ENCODE assay signal across 8 cellular contexts in the genomic region with DNA sequence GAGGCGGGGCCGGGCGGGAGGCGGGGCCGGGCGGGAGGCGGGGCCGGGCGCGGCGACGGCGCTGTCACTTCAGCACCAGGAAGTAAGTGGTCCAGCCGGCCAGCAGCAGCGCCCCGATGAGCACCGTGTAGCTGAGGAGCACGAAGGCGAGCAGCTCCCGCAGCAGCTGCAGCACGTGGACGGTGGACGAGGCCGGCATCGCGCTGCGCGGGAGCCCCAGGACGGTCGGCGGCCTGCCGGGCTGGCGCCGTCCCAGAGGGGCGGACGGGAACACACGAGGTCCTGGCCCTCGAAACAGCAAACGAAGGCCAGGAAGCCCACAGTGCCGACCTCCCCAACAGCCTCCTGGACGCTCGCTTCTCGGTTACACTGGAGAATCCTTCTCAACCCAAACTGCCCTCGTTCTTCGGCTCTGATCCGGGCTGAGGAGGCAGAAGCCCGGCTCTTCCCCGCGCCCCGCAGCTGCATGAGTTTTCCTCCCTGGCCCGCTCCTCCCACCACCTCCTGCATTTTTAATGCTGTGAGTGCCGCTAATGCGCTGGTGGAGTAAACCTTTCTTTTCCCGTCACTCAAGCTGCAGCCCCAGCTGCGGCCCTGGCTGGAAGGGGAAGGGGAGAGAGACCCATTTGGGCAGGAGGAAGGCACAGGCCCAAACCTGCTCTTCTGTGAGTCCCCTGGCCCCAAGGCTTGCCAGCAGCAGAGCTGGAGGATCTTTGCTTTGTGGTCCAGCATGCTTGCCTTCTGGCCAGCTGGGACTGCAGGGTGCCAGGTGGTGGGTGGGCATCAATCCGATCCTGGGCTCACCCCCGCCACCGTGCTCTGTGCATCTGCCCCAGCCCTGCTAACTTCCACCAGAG. TPM values are rescaled to one million over a fixed set of nuclear protein-coding genes. Genes with fewer than 3 reads are reported as not detected.
DNase-seq lines count a peak whose midpoint lies in the region; ATAC-seq and TF ChIP-seq lines count a peak whose summit lies in the region.

No MANE protein-coding gene starts in this region.

- H2AFZ ChIP-seq in osteoblast (ENCODE audit: low read length) = peak overlapping the region; percentile 41

- H3K9ac ChIP-seq in ES-I3 (ENCODE audit: low read depth, low read length) (peak overlapping the region; percentile 25; the same call in 1 of the 2 replicates), duodenal mucosa (ENCODE audit: low read depth in 1 of 2, low read length in 2 of 2) (no peak overlapping the region)

- H3K4me3 ChIP-seq in duodenal mucosa (ENCODE audit: low read depth in 1 of 2, low read length in 2 of 2) = peak overlapping the region; percentile 48 to 59
- H3K4me3 ChIP-seq in osteoblast (ENCODE audit: insufficient read depth, low read length) = peak overlapping the region; percentile 55

- no peak for DNase-seq in osteoblast (ENCODE audit: insufficient read length, low spot score, missing footprints)
- DNase-seq in EL = no peak
- DNase-seq in sciatic nerve (ENCODE audit: low spot score) = no peak

- H3K36me3 ChIP-seq in ES-I3 (ENCODE audit: insufficient read depth, low read length) (peaks cover 3% of the 10 kb centered on the region; the same call in 1 of the 2 replicates), duodenal mucosa (ENCODE audit: control insufficient read depth in 1 of 2, insufficient read depth in 2 of 2, low read length in 2 of 2) (peaks cover 13 to 26% of the 10 kb centered on the region in 2 donors), osteoblast (ENCODE audit: insufficient read depth, low read length) (peaks cover 28% of the 10 kb centered on the region)

- H4K20me1 ChIP-seq in osteoblast (ENCODE audit: insufficient read depth, low read length) = peaks cover 29% of the 10 kb centered on the region

- H3K4me1 ChIP-seq in ES-I3 (ENCODE audit: insufficient read depth, low read length) = peaks cover 7% of the 10 kb centered on the region
- peaks cover 12 to 20% of the 10 kb centered on the region in 2 donors for H3K4me1 ChIP-seq in duodenal mucosa (ENCODE audit: control insufficient read depth in 1 of 2, insufficient read depth in 2 of 2, low read length in 2 of 2)
- H3K4me1 ChIP-seq in osteoblast (ENCODE audit: insufficient read depth, low read length) = peaks cover 19% of the 10 kb centered on the region

- TF ChIP-seq RAD21 in Ishikawa (IDR thresholded peaks at IDR 0.05; ENCODE audit: low read depth) = no peak

- intact Hi-C loops in sciatic nerve (cut with DNase I) = no loop called here

- TF ChIP-seq CTCF in osteoblast (IDR thresholded peaks at IDR 0.05; ENCODE audit: extremely low read depth, low read depth, low read length) = no peak

- ATAC-seq in HG03521 (IDR thresholded peaks at IDR 0.05; ENCODE audit: unreplicated experiment) (no peak), HG03159 (IDR thresholded peaks at IDR 0.05; ENCODE audit: unreplicated experiment) (no peak), sciatic nerve (no peak)

- peaks cover 40% of the 10 kb centered on the region for H3K79me2 ChIP-seq in osteoblast (ENCODE audit: insufficient read depth, low read length)

- H3K9me3 ChIP-seq in ES-I3 (ENCODE audit: control insufficient read depth, insufficient read depth, low read length) (no peaks in the 10 kb centered on the region), duodenal mucosa (ENCODE audit: control insufficient read depth in 1 of 2, low read length in 2 of 2) (no peaks in the 10 kb centered on the region), osteoblast (ENCODE audit: low read depth, low read length) (no peaks in the 10 kb centered on the region)

- H3K27ac ChIP-seq in duodenal mucosa (ENCODE audit: low read depth, low read length) = no peak overlapping the region
- H3K27ac ChIP-seq in osteoblast (ENCODE audit: low read depth, low read length) = no peak overlapping the region

- TF ChIP-seq EP300 in Ishikawa (IDR thresholded peaks at IDR 0.05; ENCODE audit: borderline replicate concordance) = no peak

- peak overlapping the region; percentile 67 for H3K4me2 ChIP-seq in osteoblast (ENCODE audit: insufficient read depth, low read length)

- H3K27me3 ChIP-seq in duodenal mucosa (ENCODE audit: control insufficient read depth in 1 of 2, insufficient read depth in 2 of 2, low read length in 2 of 2) (no peaks in the 10 kb centered on the region), osteoblast (ENCODE audit: insufficient read depth, low read length) (no peaks in the 10 kb centered on the region)

TF ChIP-seq in Ishikawa, 13 proteins besides CTCF, POLR2A, EP300 and RAD21:
- no peak; the same call in none of the 2 replicates for TF ChIP-seq TEAD4 (IDR thresholded peaks at IDR 0.05)
- no peak for TF ChIP-seq NFIC (IDR thresholded peaks at IDR 0.05)
- TF ChIP-seq, protein P1, sequence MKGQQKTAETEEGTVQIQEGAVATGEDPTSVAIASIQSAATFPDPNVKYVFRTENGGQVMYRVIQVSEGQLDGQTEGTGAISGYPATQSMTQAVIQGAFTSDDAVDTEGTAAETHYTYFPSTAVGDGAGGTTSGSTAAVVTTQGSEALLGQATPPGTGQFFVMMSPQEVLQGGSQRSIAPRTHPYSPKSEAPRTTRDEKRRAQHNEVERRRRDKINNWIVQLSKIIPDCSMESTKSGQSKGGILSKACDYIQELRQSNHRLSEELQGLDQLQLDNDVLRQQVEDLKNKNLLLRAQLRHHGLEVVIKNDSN (IDR thresholded peaks at IDR 0.05) = peak; percentile 72
- 0 out of 2 replicates have a peak, but pooled peaks have one; percentile 31 for TF ChIP-seq YY1 (IDR thresholded peaks at IDR 0.05; ENCODE audit: low read depth)
- no peak for TF ChIP-seq TAF1 (IDR thresholded peaks at IDR 0.05; ENCODE audit: low read depth)
- peak; percentile 51; the same call in 1 of the 2 replicates for TF ChIP-seq TCF12 (IDR thresholded peaks at IDR 0.05; ENCODE audit: low read depth)
- TF ChIP-seq, protein P2, sequence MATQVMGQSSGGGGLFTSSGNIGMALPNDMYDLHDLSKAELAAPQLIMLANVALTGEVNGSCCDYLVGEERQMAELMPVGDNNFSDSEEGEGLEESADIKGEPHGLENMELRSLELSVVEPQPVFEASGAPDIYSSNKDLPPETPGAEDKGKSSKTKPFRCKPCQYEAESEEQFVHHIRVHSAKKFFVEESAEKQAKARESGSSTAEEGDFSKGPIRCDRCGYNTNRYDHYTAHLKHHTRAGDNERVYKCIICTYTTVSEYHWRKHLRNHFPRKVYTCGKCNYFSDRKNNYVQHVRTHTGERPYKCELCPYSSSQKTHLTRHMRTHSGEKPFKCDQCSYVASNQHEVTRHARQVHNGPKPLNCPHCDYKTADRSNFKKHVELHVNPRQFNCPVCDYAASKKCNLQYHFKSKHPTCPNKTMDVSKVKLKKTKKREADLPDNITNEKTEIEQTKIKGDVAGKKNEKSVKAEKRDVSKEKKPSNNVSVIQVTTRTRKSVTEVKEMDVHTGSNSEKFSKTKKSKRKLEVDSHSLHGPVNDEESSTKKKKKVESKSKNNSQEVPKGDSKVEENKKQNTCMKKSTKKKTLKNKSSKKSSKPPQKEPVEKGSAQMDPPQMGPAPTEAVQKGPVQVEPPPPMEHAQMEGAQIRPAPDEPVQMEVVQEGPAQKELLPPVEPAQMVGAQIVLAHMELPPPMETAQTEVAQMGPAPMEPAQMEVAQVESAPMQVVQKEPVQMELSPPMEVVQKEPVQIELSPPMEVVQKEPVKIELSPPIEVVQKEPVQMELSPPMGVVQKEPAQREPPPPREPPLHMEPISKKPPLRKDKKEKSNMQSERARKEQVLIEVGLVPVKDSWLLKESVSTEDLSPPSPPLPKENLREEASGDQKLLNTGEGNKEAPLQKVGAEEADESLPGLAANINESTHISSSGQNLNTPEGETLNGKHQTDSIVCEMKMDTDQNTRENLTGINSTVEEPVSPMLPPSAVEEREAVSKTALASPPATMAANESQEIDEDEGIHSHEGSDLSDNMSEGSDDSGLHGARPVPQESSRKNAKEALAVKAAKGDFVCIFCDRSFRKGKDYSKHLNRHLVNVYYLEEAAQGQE (IDR thresholded peaks at IDR 0.05; ENCODE audit: low read depth) = peak; percentile 82
- no peak for TF ChIP-seq FOXM1 (IDR thresholded peaks at IDR 0.05; ENCODE audit: borderline replicate concordance, low read depth)
- TF ChIP-seq EGR1 (IDR thresholded peaks at IDR 0.05) = no peak
- no peak for TF ChIP-seq ZBTB7A (IDR thresholded peaks at IDR 0.05; ENCODE audit: low read depth)
- no peak for TF ChIP-seq CREB1 (IDR thresholded peaks at IDR 0.05; ENCODE audit: low read depth)
- TF ChIP-seq CEBPB (IDR thresholded peaks at IDR 0.05) = no peak
- TF ChIP-seq, protein P3, sequence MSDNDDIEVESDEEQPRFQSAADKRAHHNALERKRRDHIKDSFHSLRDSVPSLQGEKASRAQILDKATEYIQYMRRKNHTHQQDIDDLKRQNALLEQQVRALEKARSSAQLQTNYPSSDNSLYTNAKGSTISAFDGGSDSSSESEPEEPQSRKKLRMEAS (IDR thresholded peaks at IDR 0.05) = peak; percentile 100

RNA-seq across cellular contexts. Expression of a gene that starts 0.7 kb away (rescaled TPM):
- total RNA-seq in osteoblast (53.6 and 64.4 TPM in 2 replicates), sciatic nerve (29.4 TPM)

RNA-seq across cellular contexts. Expression of a gene that starts 23.1 kb away (rescaled TPM):
- total RNA-seq in osteoblast (not detected in 2 replicates), sciatic nerve (not detected)

RNA-seq across cellular contexts. Expression of a gene that starts 39.7 kb away (rescaled TPM):
- total RNA-seq in osteoblast = 18.5 and 20.0 TPM in 2 replicates
- total RNA-seq in sciatic nerve = 16.5 TPM

RNA-seq across cellular contexts. Expression of a gene that starts 43.7 kb away (rescaled TPM):
- total RNA-seq in osteoblast (1.8 and 2.9 TPM in 2 replicates), sciatic nerve (0.58 TPM)

RNA-seq across cellular contexts. Expression of a gene that starts 52.6 kb away (rescaled TPM):
- total RNA-seq in osteoblast (not detected in 2 replicates), sciatic nerve (not detected)
